1 cellular context compared by ENCODE assay signal in genomic region chr10:78973901-78974408, GRCh38.
TF ChIP-seq lines count a peak whose summit lies in the region.

No MANE protein-coding gene starts in this region.

TF ChIP-seq in HepG2, 621 proteins besides CTCF, POLR2A, EP300 and RAD21 (continued from another document and continues in another):
- peak in 1 of 2 experiments; percentile 41; a peak in 1 of 4 replicates for TF ChIP-seq REST (IDR thresholded peaks at IDR 0.05; ENCODE audit: borderline replicate concordance in 1 of 2, low read depth in 1 of 2, low read length in 2 of 2)
- 0 out of 2 replicates have a peak, but pooled peaks have one; percentile 29 for TF ChIP-seq KLF11 (CRISPR knock-in tag; IDR thresholded peaks at IDR 0.05)
- TF ChIP-seq BCL6 (CRISPR knock-in tag; IDR thresholded peaks at IDR 0.05): peak; percentile 60
- TF ChIP-seq SP5 (CRISPR knock-in tag; IDR thresholded peaks at IDR 0.05; ENCODE audit: borderline replicate concordance, low read depth): peak; percentile 53; the same call in 1 of the 2 replicates
- peak; percentile 11 for TF ChIP-seq CBX1 (IDR thresholded peaks at IDR 0.05; ENCODE audit: low read depth)
- TF ChIP-seq PITX1 (CRISPR knock-in tag; IDR thresholded peaks at IDR 0.05): 0 out of 2 replicates have a peak, but pooled peaks have one; percentile 8
- TF ChIP-seq ZNF318 (CRISPR knock-in tag; IDR thresholded peaks at IDR 0.05): no peak
- no peak for TF ChIP-seq ZNF768 (CRISPR knock-in tag; IDR thresholded peaks at IDR 0.05)
- no peak for TF ChIP-seq SP2 (CRISPR knock-in tag; IDR thresholded peaks at IDR 0.05)
- TF ChIP-seq NR2F6 (IDR thresholded peaks at IDR 0.05): 0 out of 2 replicates have a peak, but pooled peaks have one; percentile 9
- TF ChIP-seq NR2F6 (CRISPR knock-in tag; IDR thresholded peaks at IDR 0.05): no peak; the same call in 1 of the 2 replicates
- peak; percentile 50; the same call in 1 of the 2 replicates for TF ChIP-seq MAZ (IDR thresholded peaks at IDR 0.05; ENCODE audit: borderline replicate concordance, low read depth, low read length)
- no peak; the same call in 1 of the 2 replicates for TF ChIP-seq MAZ (CRISPR knock-in tag; IDR thresholded peaks at IDR 0.05; ENCODE audit: low read depth)
- TF ChIP-seq PATZ1 (CRISPR knock-in tag; IDR thresholded peaks at IDR 0.05): peak; percentile 98
- no peak for TF ChIP-seq ZNF253 (CRISPR knock-in tag; IDR thresholded peaks at IDR 0.05; ENCODE audit: borderline replicate concordance)
- TF ChIP-seq MAFG (CRISPR knock-in tag; IDR thresholded peaks at IDR 0.05): no peak
- TF ChIP-seq NR2C2 (CRISPR knock-in tag; IDR thresholded peaks at IDR 0.05; ENCODE audit: borderline replicate concordance): peak; percentile 56; the same call in 1 of the 2 replicates
- no peak for TF ChIP-seq FIP1L1 (IDR thresholded peaks at IDR 0.05; ENCODE audit: borderline replicate concordance, insufficient read depth, low read depth, low read length)
- TF ChIP-seq ZNF674 (CRISPR knock-in tag; IDR thresholded peaks at IDR 0.05; ENCODE audit: low read depth): no peak
- no peak for TF ChIP-seq PAX8 (CRISPR knock-in tag; IDR thresholded peaks at IDR 0.05; ENCODE audit: borderline replicate concordance)
- no peak for TF ChIP-seq SMAD1 (CRISPR knock-in tag; IDR thresholded peaks at IDR 0.05; ENCODE audit: borderline replicate concordance, low read depth)
- no peak for TF ChIP-seq MAF1 (CRISPR knock-in tag; IDR thresholded peaks at IDR 0.05; ENCODE audit: borderline replicate concordance)
- no peak for TF ChIP-seq ZBTB33 (CRISPR knock-in tag; IDR thresholded peaks at IDR 0.05)
- TF ChIP-seq ELF3 (CRISPR knock-in tag; IDR thresholded peaks at IDR 0.05): peak; percentile 89
- no peak for TF ChIP-seq DMTF1 (CRISPR knock-in tag; IDR thresholded peaks at IDR 0.05)
- TF ChIP-seq ZNF678 (CRISPR knock-in tag; IDR thresholded peaks at IDR 0.05): no peak
- TF ChIP-seq FOXP1 (IDR thresholded peaks at IDR 0.05): no peak
- peak; percentile 81 for TF ChIP-seq FOXP1 (CRISPR knock-in tag; IDR thresholded peaks at IDR 0.05)
- TF ChIP-seq ZSCAN20 (CRISPR knock-in tag; IDR thresholded peaks at IDR 0.05; ENCODE audit: borderline replicate concordance): no peak
- no peak for TF ChIP-seq ZNF577 (CRISPR knock-in tag; IDR thresholded peaks at IDR 0.05; ENCODE audit: borderline replicate concordance, low read depth)
- TF ChIP-seq IRF2 (CRISPR knock-in tag; IDR thresholded peaks at IDR 0.05): no peak
- TF ChIP-seq ARID5B (CRISPR knock-in tag; IDR thresholded peaks at IDR 0.05): peak; percentile 71
- no peak for TF ChIP-seq TARDBP (CRISPR knock-in tag; IDR thresholded peaks at IDR 0.05)
- no peak for TF ChIP-seq CC2D1A (CRISPR knock-in tag; IDR thresholded peaks at IDR 0.05)
- TF ChIP-seq SP1 (IDR thresholded peaks at IDR 0.05): no peak
- no peak for TF ChIP-seq SP1 (CRISPR knock-in tag; IDR thresholded peaks at IDR 0.05)
